Comparison of ENCODE assay signal across 1 cellular context in the genomic region with DNA sequence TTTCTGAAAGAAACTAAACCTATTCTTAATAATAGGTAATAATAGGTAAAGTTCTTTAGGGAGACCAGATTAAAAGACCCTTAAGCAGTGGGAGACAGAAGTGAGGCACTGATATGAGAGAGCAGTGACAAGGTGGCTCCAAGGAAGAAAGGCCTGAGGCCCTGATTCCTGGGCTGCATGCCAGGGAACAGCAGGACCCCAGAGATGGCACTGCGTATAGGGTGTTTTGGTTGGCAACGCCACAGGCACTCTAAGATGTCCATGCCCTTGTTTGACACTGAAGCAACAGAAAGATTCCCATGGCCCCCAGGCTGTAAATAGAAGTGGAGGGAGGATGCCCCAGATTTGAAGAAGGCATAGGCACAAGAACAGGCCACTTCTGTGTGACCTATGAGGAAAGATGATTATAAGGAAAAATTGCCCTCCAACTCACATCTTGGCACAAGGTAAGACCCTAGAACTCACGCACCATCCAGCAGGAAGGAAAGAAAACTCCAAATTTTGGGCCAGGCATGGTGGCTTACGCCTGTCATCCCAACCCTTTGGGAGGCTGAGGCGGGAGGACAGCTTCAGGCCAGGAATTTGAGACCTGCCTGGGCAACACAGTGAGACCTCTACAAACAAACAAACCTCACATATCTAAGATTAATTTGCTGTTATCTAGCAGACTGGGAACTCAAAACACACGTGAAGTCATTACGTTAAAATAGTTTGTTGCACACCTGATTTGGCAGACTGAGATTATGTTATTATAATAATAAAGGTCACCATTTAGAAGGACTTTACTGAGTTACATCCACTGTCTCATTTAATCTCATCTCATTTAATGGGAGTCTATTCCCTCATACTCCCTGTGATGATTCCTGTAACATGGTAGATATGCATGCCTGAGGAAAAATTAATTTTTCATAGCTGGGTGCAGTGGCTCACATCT.
A peak's percentile ranks its signal among the peaks of the same experiment; 100 is the strongest.
TF ChIP-seq lines count a peak whose summit lies in the region.

No MANE protein-coding gene starts in this region.

TF ChIP-seq in HEK293, 187 proteins besides CTCF, POLR2A, EP300 and RAD21 (continued from another document and continues in another):
- TF ChIP-seq ZNF350 (tag by site-specific recombination; IDR thresholded peaks at IDR 0.05) (no peak), ZNF423 (tag by site-specific recombination; IDR thresholded peaks at IDR 0.05) (peak; percentile 88), ZXDB (tag by site-specific recombination; IDR thresholded peaks at IDR 0.05) (peak; percentile 70), ZNF843 (tag by site-specific recombination; IDR thresholded peaks at IDR 0.05) (peak; percentile 69; the same call in 1 of the 2 replicates), ZNF707 (tag by site-specific recombination; IDR thresholded peaks at IDR 0.05) (no peak), KLF16 (tag by site-specific recombination; IDR thresholded peaks at IDR 0.05) (no peak), ZBTB8A (tag by site-specific recombination; IDR thresholded peaks at IDR 0.05) (peak; percentile 89), ZNF335 (tag by site-specific recombination; conservative IDR thresholded peaks at IDR 0.05) (peak; percentile 95), ZNF202 (tag by site-specific recombination; IDR thresholded peaks at IDR 0.05; ENCODE audit: borderline replicate concordance) (no peak), ZEB2 (tag by site-specific recombination; IDR thresholded peaks at IDR 0.05) (peak; percentile 96), ZNF324 (tag by site-specific recombination; IDR thresholded peaks at IDR 0.05) (no peak), ZNF274 (IDR thresholded peaks at IDR 0.05; ENCODE audit: low read length) (no peak), ZNF274 (tag by site-specific recombination; IDR thresholded peaks at IDR 0.05; ENCODE audit: borderline replicate concordance) (no peak), ZNF596 (tag by site-specific recombination; IDR thresholded peaks at IDR 0.05) (peak; percentile 73; the same call in 1 of the 2 replicates), ZNF248 (tag by site-specific recombination; IDR thresholded peaks at IDR 0.05) (no peak), ZSCAN18 (tag by site-specific recombination; IDR thresholded peaks at IDR 0.05) (0 out of 2 replicates have a peak, but pooled peaks have one; percentile 19), ZNF433 (tag by site-specific recombination; IDR thresholded peaks at IDR 0.05; ENCODE audit: low read depth) (no peak), ZNF791 (tag by site-specific recombination; IDR thresholded peaks at IDR 0.05) (no peak), ZFHX2 (tag by site-specific recombination; conservative IDR thresholded peaks at IDR 0.05) (no peak), KLF10 (tag by site-specific recombination; IDR thresholded peaks at IDR 0.05) (peak; percentile 34; the same call in 1 of the 2 replicates), ZNF701 (tag by site-specific recombination; IDR thresholded peaks at IDR 0.05) (no peak), ZNF132 (tag by site-specific recombination; IDR thresholded peaks at IDR 0.05; ENCODE audit: borderline replicate concordance) (no peak), SALL2 (tag by site-specific recombination; IDR thresholded peaks at IDR 0.05; ENCODE audit: borderline replicate concordance) (no peak), ZNF544 (tag by site-specific recombination; IDR thresholded peaks at IDR 0.05) (no peak), ZFP69B (tag by site-specific recombination; IDR thresholded peaks at IDR 0.05) (peak; percentile 50; the same call in 1 of the 2 replicates), ZNF140 (tag by site-specific recombination; IDR thresholded peaks at IDR 0.05) (no peak), OSR2 (tag by site-specific recombination; IDR thresholded peaks at IDR 0.05) (peak; percentile 41; the same call in 1 of the 2 replicates), ZNF37A (tag by site-specific recombination; IDR thresholded peaks at IDR 0.05) (peak; percentile 1; the same call in 1 of the 2 replicates), ZNF654 (tag by site-specific recombination; IDR thresholded peaks at IDR 0.05; ENCODE audit: low read depth) (no peak), ZBTB21 (tag by site-specific recombination; IDR thresholded peaks at IDR 0.05) (peak; percentile 44; the same call in 1 of the 2 replicates), EGR2 (tag by site-specific recombination; IDR thresholded peaks at IDR 0.05; ENCODE audit: low read depth) (no peak), ZNF362 (tag by site-specific recombination; IDR thresholded peaks at IDR 0.05) (no peak), ZSCAN23 (tag by site-specific recombination; IDR thresholded peaks at IDR 0.05) (no peak), PRDM6 (tag by site-specific recombination; IDR thresholded peaks at IDR 0.05) (peak; percentile 87), ZNF658 (tag by site-specific recombination; IDR thresholded peaks at IDR 0.05) (no peak), MZF1 (tag by site-specific recombination; IDR thresholded peaks at IDR 0.05; ENCODE audit: borderline replicate concordance) (no peak), ZNF366 (tag by site-specific recombination; conservative IDR thresholded peaks at IDR 0.05) (peak; percentile 32), ZBTB17 (tag by site-specific recombination; IDR thresholded peaks at IDR 0.05) (peak; percentile 80), ZSCAN4 (tag by site-specific recombination; IDR thresholded peaks at IDR 0.05) (no peak), BCL6B (tag by site-specific recombination; IDR thresholded peaks at IDR 0.05) (0 out of 2 replicates have a peak, but pooled peaks have one; percentile 9), ZNF521 (tag by site-specific recombination; IDR thresholded peaks at IDR 0.05) (no peak), ZNF214 (tag by site-specific recombination; IDR thresholded peaks at IDR 0.05; ENCODE audit: borderline replicate concordance) (no peak), BCL11A (tag by site-specific recombination; IDR thresholded peaks at IDR 0.05; ENCODE audit: low read depth) (peak; percentile 77), ZNF777 (tag by site-specific recombination; IDR thresholded peaks at IDR 0.05; ENCODE audit: borderline replicate concordance) (no peak), ZNF48 (tag by site-specific recombination; IDR thresholded peaks at IDR 0.05) (no peak), SCRT2 (tag by site-specific recombination; IDR thresholded peaks at IDR 0.05) (peak; percentile 73), FEZF1 (tag by site-specific recombination; IDR thresholded peaks at IDR 0.05) (peak; percentile 67)
- TF ChIP-seq, protein P1, sequence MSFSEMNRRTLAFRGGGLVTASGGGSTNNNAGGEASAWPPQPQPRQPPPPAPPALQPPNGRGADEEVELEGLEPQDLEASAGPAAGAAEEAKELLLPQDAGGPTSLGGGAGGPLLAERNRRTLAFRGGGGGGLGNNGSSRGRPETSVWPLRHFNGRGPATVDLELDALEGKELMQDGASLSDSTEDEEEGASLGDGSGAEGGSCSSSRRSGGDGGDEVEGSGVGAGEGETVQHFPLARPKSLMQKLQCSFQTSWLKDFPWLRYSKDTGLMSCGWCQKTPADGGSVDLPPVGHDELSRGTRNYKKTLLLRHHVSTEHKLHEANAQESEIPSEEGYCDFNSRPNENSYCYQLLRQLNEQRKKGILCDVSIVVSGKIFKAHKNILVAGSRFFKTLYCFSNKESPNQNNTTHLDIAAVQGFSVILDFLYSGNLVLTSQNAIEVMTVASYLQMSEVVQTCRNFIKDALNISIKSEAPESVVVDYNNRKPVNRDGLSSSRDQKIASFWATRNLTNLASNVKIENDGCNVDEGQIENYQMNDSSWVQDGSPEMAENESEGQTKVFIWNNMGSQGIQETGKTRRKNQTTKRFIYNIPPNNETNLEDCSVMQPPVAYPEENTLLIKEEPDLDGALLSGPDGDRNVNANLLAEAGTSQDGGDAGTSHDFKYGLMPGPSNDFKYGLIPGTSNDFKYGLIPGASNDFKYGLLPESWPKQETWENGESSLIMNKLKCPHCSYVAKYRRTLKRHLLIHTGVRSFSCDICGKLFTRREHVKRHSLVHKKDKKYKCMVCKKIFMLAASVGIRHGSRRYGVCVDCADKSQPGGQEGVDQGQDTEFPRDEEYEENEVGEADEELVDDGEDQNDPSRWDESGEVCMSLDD (tag by site-specific recombination; IDR thresholded peaks at IDR 0.05), result 0 out of 2 replicates have a peak, but pooled peaks have one; percentile 31
- TF ChIP-seq, protein P2, sequence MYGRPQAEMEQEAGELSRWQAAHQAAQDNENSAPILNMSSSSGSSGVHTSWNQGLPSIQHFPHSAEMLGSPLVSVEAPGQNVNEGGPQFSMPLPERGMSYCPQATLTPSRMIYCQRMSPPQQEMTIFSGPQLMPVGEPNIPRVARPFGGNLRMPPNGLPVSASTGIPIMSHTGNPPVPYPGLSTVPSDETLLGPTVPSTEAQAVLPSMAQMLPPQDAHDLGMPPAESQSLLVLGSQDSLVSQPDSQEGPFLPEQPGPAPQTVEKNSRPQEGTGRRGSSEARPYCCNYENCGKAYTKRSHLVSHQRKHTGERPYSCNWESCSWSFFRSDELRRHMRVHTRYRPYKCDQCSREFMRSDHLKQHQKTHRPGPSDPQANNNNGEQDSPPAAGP (tag by site-specific recombination; IDR thresholded peaks at IDR 0.05), result no peak
- TF ChIP-seq, protein P3, sequence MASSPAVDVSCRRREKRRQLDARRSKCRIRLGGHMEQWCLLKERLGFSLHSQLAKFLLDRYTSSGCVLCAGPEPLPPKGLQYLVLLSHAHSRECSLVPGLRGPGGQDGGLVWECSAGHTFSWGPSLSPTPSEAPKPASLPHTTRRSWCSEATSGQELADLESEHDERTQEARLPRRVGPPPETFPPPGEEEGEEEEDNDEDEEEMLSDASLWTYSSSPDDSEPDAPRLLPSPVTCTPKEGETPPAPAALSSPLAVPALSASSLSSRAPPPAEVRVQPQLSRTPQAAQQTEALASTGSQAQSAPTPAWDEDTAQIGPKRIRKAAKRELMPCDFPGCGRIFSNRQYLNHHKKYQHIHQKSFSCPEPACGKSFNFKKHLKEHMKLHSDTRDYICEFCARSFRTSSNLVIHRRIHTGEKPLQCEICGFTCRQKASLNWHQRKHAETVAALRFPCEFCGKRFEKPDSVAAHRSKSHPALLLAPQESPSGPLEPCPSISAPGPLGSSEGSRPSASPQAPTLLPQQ (tag by site-specific recombination; IDR thresholded peaks at IDR 0.05), result peak; percentile 79; the same call in 1 of the 2 replicates
- TF ChIP-seq, protein P4, sequence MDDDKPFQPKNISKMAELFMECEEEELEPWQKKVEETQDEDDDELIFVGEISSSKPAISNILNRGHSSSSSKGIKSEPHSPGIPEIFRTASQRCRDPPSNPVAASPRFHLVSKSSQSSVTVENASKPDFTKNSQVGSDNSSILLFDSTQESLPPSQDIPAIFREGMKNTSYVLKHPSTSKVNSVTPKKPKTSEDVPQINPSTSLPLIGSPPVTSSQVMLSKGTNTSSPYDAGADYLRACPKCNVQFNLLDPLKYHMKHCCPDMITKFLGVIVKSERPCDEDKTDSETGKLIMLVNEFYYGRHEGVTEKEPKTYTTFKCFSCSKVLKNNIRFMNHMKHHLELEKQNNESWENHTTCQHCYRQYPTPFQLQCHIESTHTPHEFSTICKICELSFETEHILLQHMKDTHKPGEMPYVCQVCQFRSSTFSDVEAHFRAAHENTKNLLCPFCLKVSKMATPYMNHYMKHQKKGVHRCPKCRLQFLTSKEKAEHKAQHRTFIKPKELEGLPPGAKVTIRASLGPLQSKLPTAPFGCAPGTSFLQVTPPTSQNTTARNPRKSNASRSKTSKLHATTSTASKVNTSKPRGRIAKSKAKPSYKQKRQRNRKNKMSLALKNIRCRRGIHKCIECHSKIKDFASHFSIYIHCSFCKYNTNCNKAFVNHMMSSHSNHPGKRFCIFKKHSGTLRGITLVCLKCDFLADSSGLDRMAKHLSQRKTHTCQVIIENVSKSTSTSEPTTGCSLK (tag by site-specific recombination; IDR thresholded peaks at IDR 0.05), result no peak
